Comparison of ENCODE assay signal across 23 cellular contexts in the genomic region with DNA sequence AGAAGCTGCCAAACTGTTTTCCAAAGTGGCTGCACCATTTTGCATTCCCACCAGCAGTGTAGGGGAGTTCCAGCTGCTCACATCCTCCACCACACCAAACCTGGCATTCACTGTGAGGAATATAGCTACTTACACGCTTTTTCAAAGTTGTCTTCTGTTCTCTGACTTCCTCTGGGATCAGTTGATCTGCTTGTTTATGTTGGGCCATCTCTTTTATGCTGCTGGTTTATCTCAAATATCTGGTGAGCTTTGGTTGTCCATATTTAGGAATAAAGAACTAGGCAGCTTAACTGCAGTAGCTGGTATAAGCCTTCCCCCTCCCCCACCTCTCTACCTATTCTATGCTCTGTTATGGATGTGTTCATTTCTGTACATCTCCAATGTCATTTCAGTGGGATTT. TPM values are rescaled to one million over a fixed set of nuclear protein-coding genes. Genes with fewer than 3 reads are reported as not detected.
DNase-seq lines count a peak whose midpoint lies in the region; ATAC-seq, FAIRE-seq and TF ChIP-seq lines count a peak whose summit lies in the region.
"Had no signal": no experiment of that assay in that cellular context is flagged by ENCODE, and none has a peak within 500 bp of the region (broad histone marks: within the 10 kb centered on the region; RNA-seq: fewer than 3 reads in every experiment).

No MANE protein-coding gene starts in this region.

- H3K9me1 ChIP-seq in K562 (ENCODE audit: control insufficient read depth, insufficient read depth, low read length), result no peaks in the 10 kb centered on the region

- H3K27me3 Mint-ChIP-seq in activated T-cell treated with anti-CD3 and anti-CD28 coated beads, Interleukin-2, amount 50 U/mL, for 72 hours (ENCODE audit: low read depth), result peaks cover 60% of the 10 kb centered on the region
- H3K27me3 Mint-ChIP-seq: B cell had no signal

- H3K9me3 Mint-ChIP-seq in activated T-cell treated with anti-CD3 and anti-CD28 coated beads, Interleukin-2, amount 50 U/mL, for 72 hours, result no peaks in the 10 kb centered on the region
- H3K9me3 Mint-ChIP-seq: CD4-positive, alpha-beta T cell; CD8-positive, alpha-beta T cell had no signal

- H3K27ac ChIP-seq in K562 (ENCODE audit: extremely low read depth, low read depth, low read length) (no peak overlapping the region), hepatocyte (peak overlapping the region; percentile 66), rectal smooth muscle tissue (ENCODE audit: low read depth, low read length) (peak overlapping the region; percentile 90), stomach (peak overlapping the region in 3 of 5 donors; percentile 32 to 82 (median 63))
- H3K27ac ChIP-seq: 22Rv1; A549; BLaER1 treated with 17β-estradiol and CSF1 and Interleukin-3, amounts not matched to agents 10 nM and 100 nM; C4-2B had no signal

- H3K9ac ChIP-seq in K562 (ENCODE audit: insufficient read depth in 1 of 2, low read depth in 2 of 2, low read length in 2 of 2) (no peak overlapping the region), rectal smooth muscle tissue (ENCODE audit: low read length) (no peak overlapping the region)
- H3K9ac ChIP-seq: BLaER1 treated with 17β-estradiol and CSF1 and Interleukin-3, amounts not matched to agents 10 nM and 100 nM had no signal

- peak; percentile 11 for FAIRE-seq in K562 (lab: Jason Lieb, UNC)
- FAIRE-seq: A549, D721Med, G401.6, GM12891 had no signal

- H3K36me3 ChIP-seq in K562 (ENCODE audit: control insufficient read depth, insufficient read depth, low read length), result no peaks in the 10 kb centered on the region
- H3K36me3 ChIP-seq in hepatocyte (replicated peaks; ENCODE audit: insufficient read depth, low read depth), result no peaks in the 10 kb centered on the region
- peaks cover 3% of the 10 kb centered on the region for H3K36me3 ChIP-seq in rectal smooth muscle tissue (ENCODE audit: control insufficient read depth, insufficient read depth, low read length)
- peaks cover 0 to 3% (median 0%) of the 10 kb centered on the region in 4 donors for H3K36me3 ChIP-seq in stomach

- H3K4me2 ChIP-seq in K562 (ENCODE audit: insufficient read depth, low read length) (no peak overlapping the region), hepatocyte (no peak overlapping the region)
- H3K4me2 ChIP-seq: A549 had no signal

- intact Hi-C loops in K562 (cut with micrococcal nuclease) (no loop called here), stomach (cut with DNase I; ENCODE audit: low total_unique reads) (loop anchor here (10.0 kb wide), 1 partner anchor 191 kb away; no protein-coding TSS in a partner anchor)

- H3K4me3 ChIP-seq in K562 (no peak overlapping the region), hepatocyte (no peak overlapping the region), rectal smooth muscle tissue (ENCODE audit: low read length) (no peak overlapping the region), stomach (no peak overlapping the region)
- H3K4me3 ChIP-seq: A549; BLaER1 treated with 17β-estradiol and CSF1 and Interleukin-3, amounts not matched to agents 10 nM and 100 nM had no signal

- TF ChIP-seq CTCF in K562 (IDR thresholded peaks at IDR 0.05 in 2 of 3, conservative IDR thresholded peaks at IDR 0.05 in 1 of 3; ENCODE audit: insufficient read depth in 2 of 3, low read depth in 1 of 3, low read length in 3 of 3) (no peak), hepatocyte (IDR thresholded peaks at IDR 0.05; ENCODE audit: poor library complexity) (no peak), stomach (IDR thresholded peaks at IDR 0.05) (no peak)

- no peak for ATAC-seq in K562
- no peak for ATAC-seq in HG03159 (IDR thresholded peaks at IDR 0.05; ENCODE audit: unreplicated experiment)
- ATAC-seq in activated T-cell treated with anti-CD3 and anti-CD28 coated beads, Interleukin-2, amount 50 U/mL, for 72 hours (replicated peaks in 1 of 2), result no peak
- ATAC-seq in HG02840 (IDR thresholded peaks at IDR 0.05; ENCODE audit: low FRiP score, unreplicated experiment), result no peak
- ATAC-seq: A549; CD8-positive, alpha-beta T cell had no signal

- TF ChIP-seq POLR2A in K562 (conservative IDR thresholded peaks at IDR 0.05) (no peak), stomach (IDR thresholded peaks at IDR 0.05) (no peak)

- peaks cover 5% of the 10 kb centered on the region for H3K4me1 Mint-ChIP-seq in activated T-cell treated with anti-CD3 and anti-CD28 coated beads, Interleukin-2, amount 50 U/mL, for 72 hours (ENCODE audit: low read depth)

- no TSS peak for BruUV-seq in K562 (replicated peaks; lab: Mats Ljungman, UMichigan)

- H3K4me1 ChIP-seq in K562 (replicated peaks in 1 of 2; ENCODE audit: control insufficient read depth in 2 of 2, insufficient read depth in 2 of 2, low read length in 2 of 2) (peaks cover 12 to 14% of the 10 kb centered on the region in 2 experiments; a peak in 4 of 5 replicates), hepatocyte (ENCODE audit: insufficient read depth) (peaks cover 6% of the 10 kb centered on the region), rectal smooth muscle tissue (ENCODE audit: control insufficient read depth, insufficient read depth, low read length) (peaks cover 27% of the 10 kb centered on the region), stomach (peaks cover 0 to 44% (median 10%) of the 10 kb centered on the region in 4 donors)
- H3K4me1 ChIP-seq: Caco-2 had no signal

- H3K27ac Mint-ChIP-seq in activated T-cell treated with anti-CD3 and anti-CD28 coated beads, Interleukin-2, amount 50 U/mL, for 72 hours, result no peak overlapping the region
- H3K27ac Mint-ChIP-seq: B cell; CD4-positive, alpha-beta T cell had no signal

- DNase-seq in K562 (ENCODE audit: extremely low read depth in 1 of 4, low spot score in 3 of 4) (no peak), hepatocyte (ENCODE audit: low spot score) (no peak), stomach (no peak), NCI-H69 (lab: John Stamatoyannopoulos, UW) (no peak)
- DNase-seq in activated T-cell treated with anti-CD3 and anti-CD28 coated beads, Interleukin-2, amount 50 U/mL, for 72 hours, result no peak
- DNase-seq: AML-193; Caco-2; Calu3; CD4-positive, alpha-beta T cell; CD8-positive, alpha-beta T cell; DMS79 treated with DMSO at 0.1 percent for 48 hours; GF-D8 had no signal

- CTCF ChIA-PET in K562 (lab: Yijun Ruan, JAX; ENCODE audit: low intra/inter-chr PET ratio), result no interaction called here

- no peak overlapping the region for H2AFZ ChIP-seq in K562 (ENCODE audit: low read depth, low read length)
- no peak overlapping the region for H2AFZ ChIP-seq in hepatocyte

- H3K79me2 ChIP-seq in K562 (ENCODE audit: control insufficient read depth, insufficient read depth, low read length) (no peaks in the 10 kb centered on the region), hepatocyte (peaks cover 3% of the 10 kb centered on the region)

- H3K9me3 ChIP-seq in K562 (replicated peaks; ENCODE audit: control insufficient read depth, insufficient read depth, low read depth, low read length) (no peaks in the 10 kb centered on the region), hepatocyte (ENCODE audit: low read depth) (no peaks in the 10 kb centered on the region), stomach (no peaks in the 10 kb centered on the region)
- H3K9me3 ChIP-seq: A549; BLaER1 treated with 17β-estradiol and CSF1 and Interleukin-3, amounts not matched to agents 10 nM and 100 nM; Caco-2 had no signal

- TF ChIP-seq EP300 in K562 (IDR thresholded peaks at IDR 0.05; ENCODE audit: low read length) (no peak), stomach (IDR thresholded peaks at IDR 0.05) (peak; percentile 28)

- in situ Hi-C loops in K562 (cut with MboI), result no loop called here

- WGBS in K562 (ENCODE audit: insufficient coverage, low coverage, missing lambda C conversion rate), result 23% methylated on average over 1 of the region's 1 CpG
- 71% methylated on average over 1 of the region's 1 CpG for WGBS in hepatocyte (ENCODE audit: low lambda C conversion rate, missing lambda C conversion rate)
- WGBS in stomach, 5 donors, result 64 to 86% (median 75%) methylated on average over 1 of the region's 1 CpG

- no peaks in the 10 kb centered on the region for H3K36me3 Mint-ChIP-seq in activated T-cell treated with anti-CD3 and anti-CD28 coated beads, Interleukin-2, amount 50 U/mL, for 72 hours (ENCODE audit: insufficient read depth in 2 of 2)
- H3K36me3 Mint-ChIP-seq: CD8-positive, alpha-beta T cell had no signal

- no peak overlapping the region for H3K4me3 Mint-ChIP-seq in activated T-cell treated with anti-CD3 and anti-CD28 coated beads, Interleukin-2, amount 50 U/mL, for 72 hours
- H3K4me3 Mint-ChIP-seq: B cell; CD4-positive, alpha-beta T cell; CD8-positive, alpha-beta T cell had no signal

- POLR2A ChIA-PET in K562 (lab: Yijun Ruan, JAX), result interaction anchor here (1.1 to 1.5 kb wide), 2 partner anchors 9 to 13 kb away, joined by 5 to 6 read pairs; partner anchors contain the start of gene ZNF79

- no peak for TF ChIP-seq RAD21 in K562 (CRISPR knock-in tag; conservative IDR thresholded peaks at IDR 0.05 in 1 of 2, IDR thresholded peaks at IDR 0.05 in 1 of 2)

- H3K27me3 ChIP-seq in K562 (ENCODE audit: control insufficient read depth in 2 of 2, insufficient read depth in 2 of 2, low read length in 2 of 2) (no peaks in the 10 kb centered on the region), hepatocyte (no peaks in the 10 kb centered on the region), rectal smooth muscle tissue (ENCODE audit: control insufficient read depth, insufficient read depth, low read length) (no peaks in the 10 kb centered on the region), stomach (no peaks in the 10 kb centered on the region)
- H3K27me3 ChIP-seq: BLaER1 treated with 17β-estradiol and CSF1 and Interleukin-3, amounts not matched to agents 10 nM and 100 nM had no signal

- H3K9me2 ChIP-seq in hepatocyte (replicated peaks; ENCODE audit: insufficient read depth), result no peaks in the 10 kb centered on the region

- 0 out of 2 replicates have a peak, but pooled peaks cover 4% of the 10 kb centered on the region for H4K20me1 ChIP-seq in K562 (replicated peaks; ENCODE audit: control insufficient read depth, insufficient read depth, low read length)
- H4K20me1 ChIP-seq in hepatocyte (ENCODE audit: insufficient read depth, poor library complexity, severe bottlenecking), result no peaks in the 10 kb centered on the region

RNA-seq across cellular contexts. Expression of gene ZNF79, which starts 8.5 kb away (rescaled TPM):
- 23.5 and 37.2 TPM in 2 replicates for total RNA-seq in K562 (2011; cell fraction: chromatin; rRNA removed; ENCODE audit: low replicate concordance)
- 21.8 and 28.7 TPM in 2 replicates for total RNA-seq in K562 (2011; cell fraction: nucleolus; rRNA removed)
- total RNA-seq in K562 (2011; cell fraction: nucleoplasm; rRNA removed), result 13.2 and 19.8 TPM in 2 replicates
- 6.0 and 6.6 TPM in 2 replicates for total RNA-seq in K562 (2014; rRNA removed)
- total RNA-seq in K562 (2014; rRNA removed; fragmentation: Illumina TruSeq; extraction: Trizol), result 5.3 and 5.6 TPM in 2 replicates
- total RNA-seq in K562 (2015; rRNA removed; fragmentation: Illumina TruSeq; extraction: Trizol), result 6.3 and 7.0 TPM in 2 replicates
- 6.3 and 6.4 TPM in 2 replicates for total RNA-seq in K562 (2021)
- polyA plus RNA-seq in K562 (2011; rRNA removed), result 2.7 and 3.4 TPM in 2 replicates
- polyA plus RNA-seq in K562 (2011; cell fraction: cytosol; rRNA removed), result 2.5 and 2.8 TPM in 2 replicates
- 3.9 and 4.7 TPM in 2 replicates for polyA plus RNA-seq in K562 (2011; cell fraction: nucleus; rRNA removed)
- 3.0 and 3.1 TPM in 2 replicates for polyA plus RNA-seq in K562 (2012)
- polyA plus RNA-seq in K562 (2014; fragmentation: Illumina TruSeq; extraction: Trizol), result 4.1 and 4.3 TPM in 2 replicates
- under 1 TPM; 0.62 to 0.70 TPM for polyA plus RNA-seq in K562 (2014; fragmentation: Nextera tagmentation; extraction: Ambion mirVana)
- polyA plus RNA-seq in K562 (2014; rRNA removed), result 3.7 and 5.1 TPM in 2 replicates
- polyA minus RNA-seq in K562 (2011; rRNA and poly(A)+ RNA removed), result 13.0 and 14.1 TPM in 2 replicates
- polyA minus RNA-seq in K562 (2011; cell fraction: cytosol; rRNA and poly(A)+ RNA removed), result 5.1 and 5.7 TPM in 2 replicates
- polyA minus RNA-seq in K562 (2011; cell fraction: nucleus; rRNA and poly(A)+ RNA removed), result 9.2 and 10.7 TPM in 2 replicates
- total RNA-seq in hepatocyte, result 8.3 and 9.0 TPM in 2 replicates
- polyA plus RNA-seq in hepatocyte, result 3.8 and 6.0 TPM in 2 replicates
- total RNA-seq in stomach, result 10 to 100 TPM in 2 of 5 donors, 1 to 10 TPM in 3; 5.1 to 39.1 (median 6.2) TPM
- 1 to 10 TPM; 1.9 to 3.8 (median 2.7) TPM for polyA plus RNA-seq in stomach
- total RNA-seq in activated T-cell treated with anti-CD3 and anti-CD28 coated beads, Interleukin-2, amount 50 U/mL, for 72 hours, result 10 to 100 TPM; 10.4 to 16.1 TPM

RNA-seq across cellular contexts. Expression of gene SLC2A8, which starts 18.7 kb away (rescaled TPM):
- 9.0 and 31.6 TPM in 2 replicates for total RNA-seq in K562 (2011; cell fraction: chromatin; rRNA removed; ENCODE audit: low replicate concordance)
- total RNA-seq in K562 (2011; cell fraction: nucleolus; rRNA removed), result 24.8 and 24.9 TPM in 2 replicates
- total RNA-seq in K562 (2011; cell fraction: nucleoplasm; rRNA removed), result 12.1 and 16.1 TPM in 2 replicates
- 9.7 and 12.6 TPM in 2 replicates for total RNA-seq in K562 (2014; rRNA removed)
- total RNA-seq in K562 (2014; rRNA removed; fragmentation: Illumina TruSeq; extraction: Trizol), result 1.6 and 2.4 TPM in 2 replicates
- 5.2 and 6.7 TPM in 2 replicates for total RNA-seq in K562 (2015; rRNA removed; fragmentation: Illumina TruSeq; extraction: Trizol)
- 10.3 and 12.9 TPM in 2 replicates for total RNA-seq in K562 (2021)
- polyA plus RNA-seq in K562 (2011; rRNA removed), result 5.4 and 8.1 TPM in 2 replicates
- polyA plus RNA-seq in K562 (2011; cell fraction: cytosol; rRNA removed), result 7.3 and 17.7 TPM in 2 replicates
- polyA plus RNA-seq in K562 (2011; cell fraction: nucleus; rRNA removed), result 22.0 and 29.9 TPM in 2 replicates
- polyA plus RNA-seq in K562 (2012), result 6.4 and 7.8 TPM in 2 replicates
- polyA plus RNA-seq in K562 (2014; fragmentation: Illumina TruSeq; extraction: Trizol), result 3.6 and 6.2 TPM in 2 replicates
- 1 to 10 TPM in 1 of 2 experiments, under 1 TPM in 1; 0.13 to 1.1 TPM for polyA plus RNA-seq in K562 (2014; fragmentation: Nextera tagmentation; extraction: Ambion mirVana)
- polyA plus RNA-seq in K562 (2014; rRNA removed), result 9.9 and 10.4 TPM in 2 replicates
- polyA minus RNA-seq in K562 (2011; rRNA and poly(A)+ RNA removed), result 2.7 and 2.9 TPM in 2 replicates
- 6.7 and 7.1 TPM in 2 replicates for polyA minus RNA-seq in K562 (2011; cell fraction: cytosol; rRNA and poly(A)+ RNA removed)
- polyA minus RNA-seq in K562 (2011; cell fraction: nucleus; rRNA and poly(A)+ RNA removed), result 8.3 and 8.9 TPM in 2 replicates
- total RNA-seq in hepatocyte, result 91.7 and 99.7 TPM in 2 replicates
- 138 and 145 TPM in 2 replicates for polyA plus RNA-seq in hepatocyte
- 10 to 100 TPM in 4 of 5 donors, 1 to 10 TPM in 1; 4.7 to 36.2 (median 22.0) TPM for total RNA-seq in stomach
- polyA plus RNA-seq in stomach, result 10 to 100 TPM; 10.1 to 15.3 (median 12.9) TPM
- 10 to 100 TPM; 11.4 to 13.8 TPM for total RNA-seq in activated T-cell treated with anti-CD3 and anti-CD28 coated beads, Interleukin-2, amount 50 U/mL, for 72 hours

RNA-seq across cellular contexts. Expression of gene RPL12, which starts 35.5 kb away (rescaled TPM):
- 400 and 555 TPM in 2 replicates for total RNA-seq in K562 (2011; cell fraction: chromatin; rRNA removed; ENCODE audit: low replicate concordance)
- 648 and 678 TPM in 2 replicates for total RNA-seq in K562 (2011; cell fraction: nucleolus; rRNA removed)
- 701 and 1,157 TPM in 2 replicates for total RNA-seq in K562 (2011; cell fraction: nucleoplasm; rRNA removed)
- total RNA-seq in K562 (2014; rRNA removed) (1,796 and 1,973 TPM in 2 replicates), K562 (2014; rRNA removed; fragmentation: Illumina TruSeq; extraction: Trizol) (2,499 and 2,531 TPM in 2 replicates), K562 (2015; rRNA removed; fragmentation: Illumina TruSeq; extraction: Trizol) (3,220 and 3,261 TPM in 2 replicates), K562 (2021) (1,614 and 1,743 TPM in 2 replicates), hepatocyte (1,720 and 2,202 TPM in 2 replicates), stomach (1,000 to 10,000 TPM in 4 of 5 donors, 100 to 1,000 TPM in 1; 187 to 1,693 (median 1,211) TPM)
- polyA plus RNA-seq in K562 (2011; rRNA removed) (2,587 and 3,088 TPM in 2 replicates), K562 (2014; fragmentation: Illumina TruSeq; extraction: Trizol) (4,080 and 4,558 TPM in 2 replicates), K562 (2014; fragmentation: Nextera tagmentation; extraction: Ambion mirVana) (1,000 to 10,000 TPM; 2,219 to 2,376 TPM), K562 (2014; rRNA removed) (2,953 and 3,005 TPM in 2 replicates), hepatocyte (392 and 417 TPM in 2 replicates), stomach (1,000 to 10,000 TPM; 3,146 to 4,806 (median 4,080) TPM)
- polyA plus RNA-seq in K562 (2011; cell fraction: cytosol; rRNA removed), result 2,689 and 4,292 TPM in 2 replicates
- polyA plus RNA-seq in K562 (2011; cell fraction: nucleus; rRNA removed), result 951 and 1,340 TPM in 2 replicates
- polyA plus RNA-seq in K562 (2012), result 1,770 and 3,341 TPM in 2 replicates
- polyA minus RNA-seq in K562 (2011; rRNA and poly(A)+ RNA removed), result 933 and 1,147 TPM in 2 replicates
- polyA minus RNA-seq in K562 (2011; cell fraction: cytosol; rRNA and poly(A)+ RNA removed), result 732 and 781 TPM in 2 replicates
- polyA minus RNA-seq in K562 (2011; cell fraction: nucleus; rRNA and poly(A)+ RNA removed), result 303 and 594 TPM in 2 replicates
- 1,000 to 10,000 TPM; 2,503 to 2,755 TPM for total RNA-seq in activated T-cell treated with anti-CD3 and anti-CD28 coated beads, Interleukin-2, amount 50 U/mL, for 72 hours

RNA-seq across cellular contexts. Expression of gene LRSAM1, which starts 35.7 kb away (rescaled TPM):
- total RNA-seq in K562 (2011; cell fraction: chromatin; rRNA removed; ENCODE audit: low replicate concordance), result 55.1 and 93.1 TPM in 2 replicates
- 44.6 and 44.7 TPM in 2 replicates for total RNA-seq in K562 (2011; cell fraction: nucleolus; rRNA removed)
- total RNA-seq in K562 (2011; cell fraction: nucleoplasm; rRNA removed), result 34.8 and 38.2 TPM in 2 replicates
- total RNA-seq in K562 (2014; rRNA removed), result 9.0 and 9.9 TPM in 2 replicates
- total RNA-seq in K562 (2014; rRNA removed; fragmentation: Illumina TruSeq; extraction: Trizol), result 3.2 and 4.1 TPM in 2 replicates
- 4.6 and 5.5 TPM in 2 replicates for total RNA-seq in K562 (2015; rRNA removed; fragmentation: Illumina TruSeq; extraction: Trizol)
- 16.2 and 16.9 TPM in 2 replicates for total RNA-seq in K562 (2021)
- 4.7 and 6.1 TPM in 2 replicates for polyA plus RNA-seq in K562 (2011; rRNA removed)
- 3.1 and 6.4 TPM in 2 replicates for polyA plus RNA-seq in K562 (2011; cell fraction: cytosol; rRNA removed)
- polyA plus RNA-seq in K562 (2011; cell fraction: nucleus; rRNA removed), result 20.1 and 28.5 TPM in 2 replicates
- 6.8 and 13.7 TPM in 2 replicates for polyA plus RNA-seq in K562 (2012)
- polyA plus RNA-seq in K562 (2014; fragmentation: Illumina TruSeq; extraction: Trizol), result 6.2 and 7.4 TPM in 2 replicates
- polyA plus RNA-seq in K562 (2014; fragmentation: Nextera tagmentation; extraction: Ambion mirVana), result under 1 TPM; 0.07 to 0.32 TPM
- 8.5 and 11.3 TPM in 2 replicates for polyA plus RNA-seq in K562 (2014; rRNA removed)
- polyA minus RNA-seq in K562 (2011; rRNA and poly(A)+ RNA removed), result 8.0 and 9.1 TPM in 2 replicates
- 5.1 and 7.0 TPM in 2 replicates for polyA minus RNA-seq in K562 (2011; cell fraction: cytosol; rRNA and poly(A)+ RNA removed)
- 14.7 and 16.1 TPM in 2 replicates for polyA minus RNA-seq in K562 (2011; cell fraction: nucleus; rRNA and poly(A)+ RNA removed)
- total RNA-seq in hepatocyte, result 6.8 and 10.7 TPM in 2 replicates
- polyA plus RNA-seq in hepatocyte, result 19.4 and 22.1 TPM in 2 replicates
- 100 to 1,000 TPM in 1 of 5 donors, 10 to 100 TPM in 3, 1 to 10 TPM in 1; 7.2 to 138 (median 28.6) TPM for total RNA-seq in stomach
- polyA plus RNA-seq in stomach, result 10 to 100 TPM; 12.8 to 15.0 (median 13.0) TPM
- total RNA-seq in activated T-cell treated with anti-CD3 and anti-CD28 coated beads, Interleukin-2, amount 50 U/mL, for 72 hours, result 10 to 100 TPM; 30.5 to 33.8 TPM
